In genomic region chr17:47264171-47264570, GRCh38 we compare ENCODE assay signal across 22 cellular contexts. TPM values are rescaled to one million over a fixed set of nuclear protein-coding genes. Genes with fewer than 3 reads are reported as not detected.
DNase-seq lines count a peak whose midpoint lies in the region; ATAC-seq and TF ChIP-seq lines count a peak whose summit lies in the region.
"Had no signal": no experiment of that assay in that cellular context is flagged by ENCODE, and none has a peak within 500 bp of the region (broad histone marks: within the 10 kb centered on the region; RNA-seq: fewer than 3 reads in every experiment).

No MANE protein-coding gene starts in this region.

- H3K9ac ChIP-seq in BLaER1 treated with 17β-estradiol and CSF1 and Interleukin-3, amounts not matched to agents 10 nM and 100 nM: no peak overlapping the region

- TF ChIP-seq POLR2A in thyroid gland (IDR thresholded peaks at IDR 0.05): no peak

- CTCF ChIA-PET in activated CD4-positive, alpha-beta T cell treated with anti-CD3 and anti-CD28 coated beads for 36 hours (lab: Charles Lee): interaction anchor here (1.0 kb wide), 1 partner anchor 48 kb away, joined by 3 read pairs; no protein-coding TSS in a partner anchor

- peaks cover 23 to 42% (median 26%) of the 10 kb centered on the region in 10 experiments for H3K4me1 ChIP-seq in BLaER1 treated with 17β-estradiol and CSF1 and Interleukin-3, amounts not matched to agents 10 nM and 100 nM
- H3K4me1 ChIP-seq in thyroid gland: peaks cover 18 to 82% of the 10 kb centered on the region in 2 donors

- 95% methylated on average over 2 of the region's 2 CpGs for whole genome bisulfite sequencing in thyroid gland, 2 donors

- no peaks in the 10 kb centered on the region for H3K9me3 Mint-ChIP-seq in activated CD4-positive, alpha-beta T cell treated with anti-CD3 and anti-CD28 coated beads for 36 hours (ENCODE audit: low read depth)
- H3K9me3 Mint-ChIP-seq: IgD-negative memory B cell had no signal

- H3K4me3 Mint-ChIP-seq in activated CD4-positive, alpha-beta T cell treated with anti-CD3 and anti-CD28 coated beads for 36 hours: no peak overlapping the region
- H3K4me3 Mint-ChIP-seq: CD8-positive, alpha-beta T cell; GM23338; IgD-negative memory B cell had no signal

- peak overlapping the region in 6 of 11 experiments; percentile 1 to 43 (median 12); a peak in 7 of 22 replicates for H3K4me2 ChIP-seq in BLaER1 treated with 17β-estradiol and CSF1 and Interleukin-3, amounts not matched to agents 10 nM and 100 nM
- H3K4me2 ChIP-seq: GM23338 had no signal

- H3K4me1 Mint-ChIP-seq in activated CD4-positive, alpha-beta T cell treated with anti-CD3 and anti-CD28 coated beads for 36 hours: no peaks in the 10 kb centered on the region

- TF ChIP-seq CTCF in WERI-Rb-1 (IDR thresholded peaks at IDR 0.05; ENCODE audit: low read depth, low read length): no peak
- no peak for TF ChIP-seq CTCF in thyroid gland (IDR thresholded peaks at IDR 0.05)

- H3K4me3 ChIP-seq in BLaER1 treated with 17β-estradiol and CSF1 and Interleukin-3, amounts not matched to agents 10 nM and 100 nM: no peak overlapping the region
- no peak overlapping the region for H3K4me3 ChIP-seq in WERI-Rb-1 (ENCODE audit: low read depth, low read length)
- H3K4me3 ChIP-seq in thyroid gland (replicated peaks in 1 of 3): no peak overlapping the region
- H3K4me3 ChIP-seq: GM12878, GM23338 had no signal

- H3K36me3 Mint-ChIP-seq in activated CD4-positive, alpha-beta T cell treated with anti-CD3 and anti-CD28 coated beads for 36 hours (ENCODE audit: low read depth): no peaks in the 10 kb centered on the region
- H3K36me3 Mint-ChIP-seq: CD8-positive, alpha-beta T cell; IgD-negative memory B cell had no signal

- H3K27ac ChIP-seq in BLaER1 treated with 17β-estradiol and CSF1 and Interleukin-3, amounts not matched to agents 10 nM and 100 nM: no peak overlapping the region
- H3K27ac ChIP-seq in WERI-Rb-1: no peak overlapping the region
- H3K27ac ChIP-seq in thyroid gland: peak overlapping the region in 2 of 3 donors; percentile 52 to 99
- H3K27ac ChIP-seq: HL-60 had no signal

- POLR2A ChIA-PET in activated CD4-positive, alpha-beta T cell treated with anti-CD3 and anti-CD28 coated beads for 36 hours (lab: Charles Lee): no interaction called here

- ATAC-seq in activated CD4-positive, alpha-beta T cell treated with anti-CD3 and anti-CD28 coated beads for 36 hours: no peak
- no peak for ATAC-seq in SK-N-SH treated with all-trans-retinoic acid at 6 μM for 48 hours
- ATAC-seq: CD8-positive, alpha-beta T cell; GM12878; GM23338 had no signal

- peaks cover 17% of the 10 kb centered on the region for H3K27me3 Mint-ChIP-seq in activated CD4-positive, alpha-beta T cell treated with anti-CD3 and anti-CD28 coated beads for 36 hours
- H3K27me3 Mint-ChIP-seq: IgD-negative memory B cell had no signal

- no peak overlapping the region for H3K27ac Mint-ChIP-seq in activated CD4-positive, alpha-beta T cell treated with anti-CD3 and anti-CD28 coated beads for 36 hours
- H3K27ac Mint-ChIP-seq: CD8-positive, alpha-beta T cell; GM23338 had no signal

- DNase-seq in WERI-Rb-1: peak; percentile 52
- DNase-seq in myocyte (ENCODE audit: low read depth): peak; percentile 88
- DNase-seq in thyroid gland: no peak
- DNase-seq in activated CD4-positive, alpha-beta T cell treated with anti-CD3 and anti-CD28 coated beads for 36 hours: no peak
- DNase-seq in head of caudate nucleus: no peak
- DNase-seq in NCI-H1092 (lab: John Stamatoyannopoulos, UW): no peak
- DNase-seq: AML-193; CD8-positive, alpha-beta T cell; DMS 273 treated with DMSO at 0.1 percent for 48 hours; DMS53; DND-41; EL; HCEC 1CT; KG1 had no signal

- intact Hi-C loops in thyroid gland (cut with DNase I): no loop called here
- intact Hi-C loops in activated CD4-positive, alpha-beta T cell treated with anti-CD3 and anti-CD28 coated beads for 36 hours (cut with DNase I, micrococcal nuclease): no loop called here
- intact Hi-C loops in head of caudate nucleus (cut with DNase I): no loop called here

- no peaks in the 10 kb centered on the region for H3K36me3 ChIP-seq in BLaER1 treated with 17β-estradiol and CSF1 and Interleukin-3, amounts not matched to agents 10 nM and 100 nM
- H3K36me3 ChIP-seq in WERI-Rb-1: no peaks in the 10 kb centered on the region
- H3K36me3 ChIP-seq in thyroid gland: no peaks in the 10 kb centered on the region

- H4K20me1 ChIP-seq in BLaER1 treated with 17β-estradiol and CSF1 and Interleukin-3, amounts not matched to agents 10 nM and 100 nM: no peaks in the 10 kb centered on the region

- H3K9me3 ChIP-seq in BLaER1 treated with 17β-estradiol and CSF1 and Interleukin-3, amounts not matched to agents 10 nM and 100 nM (replicated peaks in 1 of 11): peaks cover 15 to 22% (median 19%) of the 10 kb centered on the region in 11 experiments
- H3K9me3 ChIP-seq in WERI-Rb-1 (ENCODE audit: severe bottlenecking): peaks cover 7% of the 10 kb centered on the region
- no peaks in the 10 kb centered on the region for H3K9me3 ChIP-seq in thyroid gland

- peaks cover 0 to 15% (median 0%) of the 10 kb centered on the region in 11 experiments; a peak in 6 of 22 replicates for H3K27me3 ChIP-seq in BLaER1 treated with 17β-estradiol and CSF1 and Interleukin-3, amounts not matched to agents 10 nM and 100 nM
- H3K27me3 ChIP-seq in WERI-Rb-1 (ENCODE audit: insufficient read depth, low read depth, severe bottlenecking) (no peaks in the 10 kb centered on the region), thyroid gland (no peaks in the 10 kb centered on the region)

TF ChIP-seq in SK-N-SH treated with all-trans-retinoic acid at 6 μM for 48 hours, 23 proteins besides CTCF, POLR2A, EP300 and RAD21:
- no peak for TF ChIP-seq ZNF8 (CRISPR knock-in tag; IDR thresholded peaks at IDR 0.05)
- TF ChIP-seq POU6F1 (CRISPR knock-in tag; IDR thresholded peaks at IDR 0.05; ENCODE audit: borderline replicate concordance, low read depth): no peak
- TF ChIP-seq ZNF565 (CRISPR knock-in tag; conservative IDR thresholded peaks at IDR 0.05; ENCODE audit: low read depth): no peak
- no peak for TF ChIP-seq SNAI2 (CRISPR knock-in tag; IDR thresholded peaks at IDR 0.05)
- no peak for TF ChIP-seq OSR1 (CRISPR knock-in tag; IDR thresholded peaks at IDR 0.05)
- TF ChIP-seq ZNF70 (CRISPR knock-in tag; IDR thresholded peaks at IDR 0.05): no peak
- no peak for TF ChIP-seq PATZ1 (CRISPR knock-in tag; IDR thresholded peaks at IDR 0.05; ENCODE audit: borderline replicate concordance)

RNA-seq across cellular contexts. Expression of gene ITGB3, which starts 10.5 kb away (rescaled TPM):
- total RNA-seq in myocyte (1.5 and 3.5 TPM in 2 replicates), thyroid gland (100 to 1,000 TPM; 102 to 260 (median 149) TPM)
- polyA plus RNA-seq in myocyte (2012): 2.5 TPM
- under 1 TPM in 1 of 2 experiments, not detected in 1; 0.04 TPM for total RNA-seq in activated CD4-positive, alpha-beta T cell treated with anti-CD3 and anti-CD28 coated beads for 36 hours
- total RNA-seq: CD8-positive, alpha-beta T cell; G401 had no signal
- polyA plus RNA-seq: GM23338 had no signal

RNA-seq across cellular contexts. Expression of gene MYL4, which starts 55.0 kb away (rescaled TPM):
- total RNA-seq in myocyte (1,048 and 1,135 TPM in 2 replicates), thyroid gland (10 to 100 TPM in 1 of 4 donors, 1 to 10 TPM in 3; 5.2 to 11.0 (median 6.2) TPM)
- 1,386 TPM for polyA plus RNA-seq in myocyte (2012)
- total RNA-seq in activated CD4-positive, alpha-beta T cell treated with anti-CD3 and anti-CD28 coated beads for 36 hours: not detected
- total RNA-seq: CD8-positive, alpha-beta T cell; G401; GM23338; HT1080 had no signal
- polyA plus RNA-seq: IgD-negative memory B cell had no signal

RNA-seq across cellular contexts. Expression of gene EFCAB13, which starts 59.6 kb away (rescaled TPM):
- total RNA-seq in myocyte: 1.9 and 3.4 TPM in 2 replicates
- polyA plus RNA-seq in myocyte (2012): 2.3 TPM
- total RNA-seq in thyroid gland: 10 to 100 TPM; 26.5 to 94.1 (median 48.1) TPM
- 1 to 10 TPM; 4.6 to 5.9 TPM for total RNA-seq in activated CD4-positive, alpha-beta T cell treated with anti-CD3 and anti-CD28 coated beads for 36 hours
- total RNA-seq: G401, HT1080 had no signal

Comparison
In these comparisons a context has a peak if more than half of its experiments do, and no peak if none do; other contexts are left out.
1. H3K27ac ChIP-seq: peak in thyroid gland (2 of 3); none in BLaER1 treated with 17β-estradiol and CSF1 and Interleukin-3, amounts not matched to agents 10 nM and 100 nM (0 of 11) and WERI-Rb-1 (single experiment).
2. DNase-seq: peak in WERI-Rb-1 (single experiment) and myocyte (single experiment); none in thyroid gland (0 of 2), activated CD4-positive, alpha-beta T cell treated with anti-CD3 and anti-CD28 coated beads for 36 hours (single experiment), head of caudate nucleus (0 of 42) and NCI-H1092 (single experiment).
3. RNA of gene ITGB3, which starts 10.5 kb away (total RNA-seq): 102 to 260 TPM in thyroid gland; 1.5 to 3.5 TPM in myocyte and 0.04 TPM in activated CD4-positive, alpha-beta T cell treated with anti-CD3 and anti-CD28 coated beads for 36 hours; every median in the first group is over 10 times any median in the second.
4. RNA of gene MYL4, which starts 55.0 kb away (total RNA-seq): 1,048 to 1,135 TPM in myocyte; 5.2 to 11.0 TPM in thyroid gland and not detected in activated CD4-positive, alpha-beta T cell treated with anti-CD3 and anti-CD28 coated beads for 36 hours; every median in the first group is over 10 times any median in the second.